ENCODE assay signal across 8 cellular contexts in genomic region chr22:28773461-28773867, GRCh38. TPM values are rescaled to one million over a fixed set of nuclear protein-coding genes. Genes with fewer than 3 reads are reported as not detected.
DNase-seq lines count a peak whose midpoint lies in the region; ATAC-seq and TF ChIP-seq lines count a peak whose summit lies in the region.

No MANE protein-coding gene starts in this region.

- H3K4me1 Mint-ChIP-seq in activated naive CD8-positive, alpha-beta T cell treated with anti-CD3 and anti-CD28 coated beads for 36 hours, result peaks cover 25% of the 10 kb centered on the region

- no peaks in the 10 kb centered on the region for H3K27me3 Mint-ChIP-seq in activated naive CD8-positive, alpha-beta T cell treated with anti-CD3 and anti-CD28 coated beads for 36 hours

- H3K4me3 ChIP-seq in stomach smooth muscle (ENCODE audit: low read length in 2 of 2), result peak overlapping the region; percentile 65 to 87

- peak; percentile 24 for ATAC-seq in HG03378 (IDR thresholded peaks at IDR 0.05; ENCODE audit: unreplicated experiment)

- H3K9me3 ChIP-seq in stomach smooth muscle (ENCODE audit: control insufficient read depth in 2 of 2, low read length in 2 of 2), result no peaks in the 10 kb centered on the region

- peak; percentile 62 for DNase-seq in AG08395 (ENCODE audit: low spot score)
- DNase-seq in activated naive CD8-positive, alpha-beta T cell treated with anti-CD3 and anti-CD28 coated beads for 36 hours, result no peak
- DNase-seq in iPS-NIHi11 (ENCODE audit: low spot score), result peak; percentile 13
- no peak for DNase-seq in activated effector memory CD4-positive, alpha-beta T cell treated with anti-CD3 and anti-CD28 coated beads, Interleukin-2, amount 50 U/mL, for 16 hours
- no peak for DNase-seq in stimulated activated CD4-positive, alpha-beta T cell treated with anti-CD3 and anti-CD28 coated beads, Interleukin-12 subunit alpha, Interleukin-12 subunit beta, amount 100 ng/mL, for 4 hours

- TF ChIP-seq POLR2A in GM19099 (IDR thresholded peaks at IDR 0.05; ENCODE audit: extremely low read depth, insufficient read length, low read depth), result peak; percentile 25

- peak overlapping the region; percentile 66 for H3K27ac ChIP-seq in stomach smooth muscle (ENCODE audit: low read length)

- H3K4me3 Mint-ChIP-seq in activated naive CD8-positive, alpha-beta T cell treated with anti-CD3 and anti-CD28 coated beads for 36 hours, result peak overlapping the region; percentile 91

- H3K4me1 ChIP-seq in stomach smooth muscle (ENCODE audit: control insufficient read depth, insufficient read depth, low read length), result peaks cover 22% of the 10 kb centered on the region

- peak overlapping the region; percentile 94 for H3K27ac Mint-ChIP-seq in activated naive CD8-positive, alpha-beta T cell treated with anti-CD3 and anti-CD28 coated beads for 36 hours

- peaks cover 4% of the 10 kb centered on the region for H3K9me3 Mint-ChIP-seq in activated naive CD8-positive, alpha-beta T cell treated with anti-CD3 and anti-CD28 coated beads for 36 hours

- H3K27me3 ChIP-seq in stomach smooth muscle (ENCODE audit: control insufficient read depth in 1 of 2, insufficient read depth in 2 of 2, low read length in 2 of 2), result no peaks in the 10 kb centered on the region

- peaks cover 23% of the 10 kb centered on the region for H3K36me3 Mint-ChIP-seq in activated naive CD8-positive, alpha-beta T cell treated with anti-CD3 and anti-CD28 coated beads for 36 hours

- peak overlapping the region; percentile 70 to 89 for H3K9ac ChIP-seq in stomach smooth muscle (ENCODE audit: low read length in 2 of 2)

- H3K36me3 ChIP-seq in stomach smooth muscle (ENCODE audit: control insufficient read depth in 2 of 2, insufficient read depth in 2 of 2, low read length in 2 of 2), result peaks cover 4 to 9% of the 10 kb centered on the region in 2 donors

RNA-seq across cellular contexts. Expression of gene CCDC117, which starts 1.0 kb away (rescaled TPM):
- total RNA-seq in activated naive CD8-positive, alpha-beta T cell treated with anti-CD3 and anti-CD28 coated beads for 36 hours, result 10 to 100 TPM; 27.6 to 29.2 TPM

RNA-seq across cellular contexts. Expression of gene XBP1, which starts 26.9 kb away (rescaled TPM):
- total RNA-seq in activated naive CD8-positive, alpha-beta T cell treated with anti-CD3 and anti-CD28 coated beads for 36 hours, result 100 to 1,000 TPM; 111 TPM

RNA-seq across cellular contexts. Expression of gene HSCB, which starts 31.6 kb away (rescaled TPM):
- total RNA-seq in activated naive CD8-positive, alpha-beta T cell treated with anti-CD3 and anti-CD28 coated beads for 36 hours, result 10 to 100 TPM; 16.7 to 17.0 TPM

RNA-seq across cellular contexts. Expression of gene CHEK2, which starts 31.8 kb away (rescaled TPM):
- total RNA-seq in activated naive CD8-positive, alpha-beta T cell treated with anti-CD3 and anti-CD28 coated beads for 36 hours, result 10 to 100 TPM; 11.2 to 11.8 TPM

Comparison
In these comparisons a context has a peak if more than half of its experiments do, and no peak if none do; other contexts are left out.
1. DNase-seq: peak in AG08395 (single experiment) and iPS-NIHi11 (single experiment); none in activated naive CD8-positive, alpha-beta T cell treated with anti-CD3 and anti-CD28 coated beads for 36 hours (single experiment), activated effector memory CD4-positive, alpha-beta T cell treated with anti-CD3 and anti-CD28 coated beads, Interleukin-2, amount 50 U/mL, for 16 hours (single experiment) and stimulated activated CD4-positive, alpha-beta T cell treated with anti-CD3 and anti-CD28 coated beads, Interleukin-12 subunit alpha, Interleukin-12 subunit beta, amount 100 ng/mL, for 4 hours (single experiment).